8 cellular contexts compared by ENCODE assay signal in the genomic region with DNA sequence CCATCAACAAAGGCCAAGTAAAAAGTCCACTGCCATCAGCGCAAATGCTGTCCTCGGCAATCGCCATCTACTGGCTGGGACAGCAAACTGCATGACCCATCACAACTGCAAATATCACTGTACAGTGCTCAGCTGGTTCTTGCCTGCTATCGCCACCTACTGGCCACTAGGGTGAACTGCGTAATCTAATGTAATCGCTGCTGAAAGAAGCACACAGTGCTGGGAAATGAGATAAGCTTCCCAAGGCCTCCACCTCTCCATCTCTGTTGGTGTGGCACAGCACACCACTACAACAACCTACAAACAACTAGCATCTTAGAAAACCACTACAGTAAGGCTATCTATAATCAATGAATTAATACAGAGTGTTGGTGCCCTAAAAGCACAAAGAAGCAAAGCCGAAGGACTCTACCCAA.
DNase-seq lines count a peak whose midpoint lies in the region; ATAC-seq and TF ChIP-seq lines count a peak whose summit lies in the region.

No MANE protein-coding gene starts in this region.

- DNase-seq in DMS114 treated with DMSO at 0.1 percent for 48 hours (lab: John Stamatoyannopoulos, UW; ENCODE audit: unreplicated experiment) (peak; percentile 62), NCI-H774 (lab: John Stamatoyannopoulos, UW) (peak; percentile 12), nephron progenitor cell (peak; percentile 70), superior temporal gyrus (ENCODE audit: extremely low spot score) (peak; percentile 49)
- peak; percentile 79 for DNase-seq in activated CD8-positive, alpha-beta memory T cell treated with anti-CD3 and anti-CD28 coated beads for 24 hours

- TF ChIP-seq CTCF in nephron progenitor cell (IDR thresholded peaks at IDR 0.05), result peak; percentile 87

- peak; percentile 99 for ATAC-seq in GM21381 (IDR thresholded peaks at IDR 0.05; ENCODE audit: unreplicated experiment)
- peak; percentile 95 for ATAC-seq in HG03575 (IDR thresholded peaks at IDR 0.05; ENCODE audit: extremely low read depth, insufficient number of reproducible peaks, low FRiP score, unreplicated experiment)
- peak; percentile 98 for ATAC-seq in esophagus mucosa

- no peak overlapping the region for H3K4me3 Mint-ChIP-seq in nephron progenitor cell

- no peaks in the 10 kb centered on the region for H3K4me1 Mint-ChIP-seq in nephron progenitor cell

- no peaks in the 10 kb centered on the region for H3K27me3 Mint-ChIP-seq in nephron progenitor cell (ENCODE audit: low read depth, poor library complexity)

- peaks cover 34% of the 10 kb centered on the region for H3K9me3 Mint-ChIP-seq in nephron progenitor cell

- H3K27ac Mint-ChIP-seq in nephron progenitor cell, result no peak overlapping the region

- H3K36me3 Mint-ChIP-seq in nephron progenitor cell (ENCODE audit: low read depth), result no peaks in the 10 kb centered on the region

Comparison
In these comparisons a context has a peak if more than half of its experiments do, and no peak if none do; other contexts are left out.
1. Peak in every context shown above with its lines: DNase-seq and ATAC-seq.
2. DNase-seq: peak in every context shown above with its lines; median percentile 79 in activated CD8-positive, alpha-beta memory T cell treated with anti-CD3 and anti-CD28 coated beads for 24 hours; 70 in nephron progenitor cell; 62 in DMS114 treated with DMSO at 0.1 percent for 48 hours; 49 in superior temporal gyrus; 12 in NCI-H774.